In genomic region chr13:113855931-113856715, GRCh38 we compare ENCODE assay signal across 18 cellular contexts. TPM values are rescaled to one million over a fixed set of nuclear protein-coding genes. Genes with fewer than 3 reads are reported as not detected.
DNase-seq lines count a peak whose midpoint lies in the region; ATAC-seq, FAIRE-seq and TF ChIP-seq lines count a peak whose summit lies in the region.
"Had no signal": no experiment of that assay in that cellular context is flagged by ENCODE, and none has a peak within 500 bp of the region (broad histone marks: within the 10 kb centered on the region; RNA-seq: fewer than 3 reads in every experiment).

No MANE protein-coding gene starts in this region.

- CTCF ChIA-PET in activated CD4-positive, alpha-beta memory T cell treated with anti-CD3 and anti-CD28 coated beads for 36 hours (lab: Charles Lee) = no interaction called here
- CTCF ChIA-PET in activated CD4-positive, alpha-beta memory T cell treated with anti-CD3 and anti-CD28 coated beads, Interleukin-2, amount 10 ng/mL, durations not matched to agents 7 days and 5 days (lab: Charles Lee) = no interaction called here
- CTCF ChIA-PET in WTC11 (lab: Charles Lee) = interaction anchor here (1.2 kb wide), 1 partner anchor 12 kb away, joined by 5 read pairs; no protein-coding TSS in a partner anchor

- no peak for TF ChIP-seq POLR2A in suprapubic skin (IDR thresholded peaks at IDR 0.05)

- WGBS in suprapubic skin = 73% methylated on average over 18 of the region's 25 CpGs

- peaks cover 12% of the 10 kb centered on the region for H3K9me1 ChIP-seq in keratinocyte (ENCODE audit: control insufficient read depth, extremely low read depth, insufficient read depth, low read length)

- H3K9me3 Mint-ChIP-seq in activated CD4-positive, alpha-beta memory T cell treated with anti-CD3 and anti-CD28 coated beads for 36 hours = peaks cover 11% of the 10 kb centered on the region
- H3K9me3 Mint-ChIP-seq in activated CD4-positive, alpha-beta memory T cell treated with anti-CD3 and anti-CD28 coated beads, Interleukin-2, amount 10 ng/mL, durations not matched to agents 7 days and 5 days = peaks cover 16% of the 10 kb centered on the region
- H3K9me3 Mint-ChIP-seq in WTC11 = peaks cover 13% of the 10 kb centered on the region

- H3K4me1 Mint-ChIP-seq in activated CD4-positive, alpha-beta memory T cell treated with anti-CD3 and anti-CD28 coated beads for 36 hours (ENCODE audit: low read depth) = peaks cover 8% of the 10 kb centered on the region
- peaks cover 20% of the 10 kb centered on the region for H3K4me1 Mint-ChIP-seq in activated CD4-positive, alpha-beta memory T cell treated with anti-CD3 and anti-CD28 coated beads, Interleukin-2, amount 10 ng/mL, durations not matched to agents 7 days and 5 days
- peaks cover 57% of the 10 kb centered on the region for H3K4me1 Mint-ChIP-seq in WTC11

- peak overlapping the region in 2 of 3 experiments; percentile 8 to 18 for H3K4me3 ChIP-seq in keratinocyte (ENCODE audit: control insufficient read depth in 2 of 3, extremely low read depth in 1 of 3, insufficient read depth in 2 of 3, low read depth in 1 of 3, low read length in 3 of 3)
- H3K4me3 ChIP-seq in suprapubic skin = no peak overlapping the region
- H3K4me3 ChIP-seq: MG63, thyroid gland had no signal

- peak; percentile 81 for FAIRE-seq in keratinocyte (lab: Jason Lieb, UNC)
- FAIRE-seq: A204.1 had no signal

- H3K27me3 ChIP-seq in keratinocyte (ENCODE audit: control insufficient read depth, extremely low read depth, insufficient read depth, low read length) (no peaks in the 10 kb centered on the region), suprapubic skin (no peaks in the 10 kb centered on the region)
- H3K27me3 ChIP-seq: MG63, thyroid gland had no signal

- intact Hi-C loops in activated CD4-positive, alpha-beta memory T cell treated with anti-CD3 and anti-CD28 coated beads for 36 hours (cut with micrococcal nuclease) = no loop called here

- peaks cover 100% of the 10 kb centered on the region for H3K79me2 ChIP-seq in keratinocyte (ENCODE audit: control insufficient read depth, insufficient read depth, low read length)

- H3K36me3 Mint-ChIP-seq in activated CD4-positive, alpha-beta memory T cell treated with anti-CD3 and anti-CD28 coated beads for 36 hours = no peaks in the 10 kb centered on the region
- no peaks in the 10 kb centered on the region for H3K36me3 Mint-ChIP-seq in activated CD4-positive, alpha-beta memory T cell treated with anti-CD3 and anti-CD28 coated beads, Interleukin-2, amount 10 ng/mL, durations not matched to agents 7 days and 5 days (ENCODE audit: low read depth)
- H3K36me3 Mint-ChIP-seq in WTC11 = peaks cover 13% of the 10 kb centered on the region

- POLR2A ChIA-PET in activated CD4-positive, alpha-beta memory T cell treated with anti-CD3 and anti-CD28 coated beads for 36 hours (lab: Charles Lee) = no interaction called here
- POLR2A ChIA-PET in activated CD4-positive, alpha-beta memory T cell treated with anti-CD3 and anti-CD28 coated beads, Interleukin-2, amount 10 ng/mL, durations not matched to agents 7 days and 5 days (lab: Charles Lee) = interaction anchor here (0.8 kb wide), 1 partner anchor 10 kb away, joined by 3 read pairs; no protein-coding TSS in a partner anchor
- POLR2A ChIA-PET in WTC11 (lab: Charles Lee) = no interaction called here

- TF ChIP-seq CTCF in WTC11 (IDR thresholded peaks at IDR 0.05) (no peak), keratinocyte (optimal IDR thresholded peaks at IDR 0.05 in 1 of 3, IDR thresholded peaks at IDR 0.05 in 1 of 3, conservative IDR thresholded peaks at IDR 0.05 in 1 of 3; ENCODE audit: extremely low read depth in 1 of 3, insufficient read depth in 2 of 3, low read length in 3 of 3) (no peak), suprapubic skin (IDR thresholded peaks at IDR 0.05) (no peak)

- H3K4me1 ChIP-seq in keratinocyte (ENCODE audit: control insufficient read depth, extremely low read depth, insufficient read depth, low read length) = peaks cover 56% of the 10 kb centered on the region
- peaks cover 74% of the 10 kb centered on the region for H3K4me1 ChIP-seq in suprapubic skin

- H4K20me1 ChIP-seq in keratinocyte (ENCODE audit: control insufficient read depth, extremely low read depth, insufficient read depth, low read length) = peaks cover 73% of the 10 kb centered on the region

- H3K9ac ChIP-seq in keratinocyte (ENCODE audit: control insufficient read depth, extremely low read depth, insufficient read depth, low read length) = peak overlapping the region; percentile 23

- H3K36me3 ChIP-seq in keratinocyte (ENCODE audit: control insufficient read depth in 2 of 2, extremely low read depth in 1 of 2, insufficient read depth in 2 of 2, low read length in 2 of 2) (peaks cover 34 to 55% of the 10 kb centered on the region in 2 experiments), suprapubic skin (no peaks in the 10 kb centered on the region)
- H3K36me3 ChIP-seq: thyroid gland had no signal

- no peaks in the 10 kb centered on the region for H3K27me3 Mint-ChIP-seq in activated CD4-positive, alpha-beta memory T cell treated with anti-CD3 and anti-CD28 coated beads for 36 hours
- H3K27me3 Mint-ChIP-seq in activated CD4-positive, alpha-beta memory T cell treated with anti-CD3 and anti-CD28 coated beads, Interleukin-2, amount 10 ng/mL, durations not matched to agents 7 days and 5 days = peaks cover 10% of the 10 kb centered on the region
- no peaks in the 10 kb centered on the region for H3K27me3 Mint-ChIP-seq in WTC11 (ENCODE audit: low read depth)
- H3K27me3 Mint-ChIP-seq: progenitor cell of endocrine pancreas had no signal

- H3K27ac ChIP-seq in keratinocyte (ENCODE audit: control insufficient read depth, insufficient read depth, low read length) = peak overlapping the region; percentile 43
- H3K27ac ChIP-seq in suprapubic skin = peak overlapping the region; percentile 44

- DNase-seq in activated CD4-positive, alpha-beta memory T cell treated with anti-CD3 and anti-CD28 coated beads for 36 hours = peak; percentile 5
- no peak for DNase-seq in activated CD4-positive, alpha-beta memory T cell treated with anti-CD3 and anti-CD28 coated beads, Interleukin-2, amount 10 ng/mL, durations not matched to agents 7 days and 5 days
- DNase-seq in WTC11 (ENCODE audit: low spot score) = no peak
- DNase-seq in keratinocyte (ENCODE audit: low read depth, low spot score) = no peak
- peak; percentile 52 to 78 for DNase-seq in suprapubic skin (ENCODE audit: low spot score in 2 of 2)
- no peak for DNase-seq in NCI-H1105 (lab: John Stamatoyannopoulos, UW)
- DNase-seq in NCI-H446 (lab: John Stamatoyannopoulos, UW) = no peak
- DNase-seq in mucosa of gallbladder (ENCODE audit: low spot score) = no peak
- DNase-seq: activated CD4-positive, alpha-beta T cell treated with anti-CD3 and anti-CD28 coated beads for 36 hours; midbrain; NCI-H748 treated with DMSO at 0.1 percent for 48 hours; T-helper 1 cell had no signal

- no peak overlapping the region for H3K27ac Mint-ChIP-seq in activated CD4-positive, alpha-beta memory T cell treated with anti-CD3 and anti-CD28 coated beads for 36 hours
- no peak overlapping the region for H3K27ac Mint-ChIP-seq in activated CD4-positive, alpha-beta memory T cell treated with anti-CD3 and anti-CD28 coated beads, Interleukin-2, amount 10 ng/mL, durations not matched to agents 7 days and 5 days
- H3K27ac Mint-ChIP-seq in WTC11 = peak overlapping the region; percentile 48
- H3K27ac Mint-ChIP-seq: activated CD4-positive, alpha-beta T cell treated with anti-CD3 and anti-CD28 coated beads for 36 hours; activated T-helper 1 cell treated with anti-CD3 and anti-CD28 coated beads, Interleukin-12 subunit alpha, Interleukin-12 subunit beta, Interleukin-2, Interleukin-4 antibody, amounts not matched to agents 30 ng/mL and 10 ng/mL and 1 ng/mL, durations not matched to agents 14 hours and 24 hours and 36 hours; progenitor cell of endocrine pancreas had no signal

- H3K9me3 ChIP-seq in keratinocyte (ENCODE audit: control insufficient read depth, low read depth, low read length) (no peaks in the 10 kb centered on the region), suprapubic skin (no peaks in the 10 kb centered on the region)
- H3K9me3 ChIP-seq: thyroid gland had no signal

- peak overlapping the region; percentile 73 for H3K4me2 ChIP-seq in keratinocyte (ENCODE audit: control insufficient read depth, extremely low read depth, insufficient read depth, low read depth, low read length)

- no peak overlapping the region for H2AFZ ChIP-seq in keratinocyte (ENCODE audit: control insufficient read depth, low read length)

- dilution Hi-C loops in keratinocyte (cut with MboI; ENCODE audit: extremely low pct_ligation_motif_present, low sequenced_read_pairs) = no loop called here

- TF ChIP-seq EP300 in suprapubic skin (IDR thresholded peaks at IDR 0.05) = no peak

- no peak overlapping the region for H3K4me3 Mint-ChIP-seq in activated CD4-positive, alpha-beta memory T cell treated with anti-CD3 and anti-CD28 coated beads for 36 hours
- no peak overlapping the region for H3K4me3 Mint-ChIP-seq in activated CD4-positive, alpha-beta memory T cell treated with anti-CD3 and anti-CD28 coated beads, Interleukin-2, amount 10 ng/mL, durations not matched to agents 7 days and 5 days
- H3K4me3 Mint-ChIP-seq in WTC11 = no peak overlapping the region
- H3K4me3 Mint-ChIP-seq: activated CD4-positive, alpha-beta T cell treated with anti-CD3 and anti-CD28 coated beads for 36 hours; activated T-helper 1 cell treated with anti-CD3 and anti-CD28 coated beads, Interleukin-12 subunit alpha, Interleukin-12 subunit beta, Interleukin-2, Interleukin-4 antibody, amounts not matched to agents 30 ng/mL and 10 ng/mL and 1 ng/mL, durations not matched to agents 14 hours and 24 hours and 36 hours had no signal

- ATAC-seq in WTC11 = no peak
- ATAC-seq: activated CD4-positive, alpha-beta T cell treated with anti-CD3 and anti-CD28 coated beads for 36 hours; Panc1 had no signal

TF ChIP-seq in WTC11, 78 proteins besides CTCF, POLR2A, EP300 and RAD21 (continues in another document):
- TF ChIP-seq JUN (CRISPR knock-in tag; IDR thresholded peaks at IDR 0.05) (no peak), JAZF1 (CRISPR knock-in tag; IDR thresholded peaks at IDR 0.05) (no peak), SOX15 (CRISPR knock-in tag; IDR thresholded peaks at IDR 0.05) (no peak)

RNA-seq across cellular contexts. Expression of gene GAS6, which starts 7.8 kb away (rescaled TPM):
- total RNA-seq in activated CD4-positive, alpha-beta memory T cell treated with anti-CD3 and anti-CD28 coated beads for 36 hours = 1 to 10 TPM; 1.5 TPM
- total RNA-seq in activated CD4-positive, alpha-beta memory T cell treated with anti-CD3 and anti-CD28 coated beads, Interleukin-2, amount 10 ng/mL, durations not matched to agents 7 days and 5 days = 1 to 10 TPM; 1.3 to 1.8 TPM
- total RNA-seq in WTC11 (2021) (29.4 to 33.7 TPM (median 33.7 TPM) in 3 replicates), suprapubic skin (100 to 1,000 TPM; 175 to 286 (median 224) TPM), mucosa of gallbladder (118 TPM)
- polyA plus RNA-seq in keratinocyte = 163 to 267 TPM (median 166 TPM) in 3 replicates
- polyA plus RNA-seq in keratinocyte (2011; ENCODE audit: low read depth) = 97.3 TPM
- 121 and 265 TPM in 2 replicates for polyA plus RNA-seq in keratinocyte (2011; cell fraction: cytosol; rRNA removed)
- 353 and 513 TPM in 2 replicates for polyA plus RNA-seq in keratinocyte (2011; cell fraction: nucleus; rRNA removed)
- polyA plus RNA-seq in keratinocyte (2012; ENCODE audit: low replicate concordance) = 57.5 and 273 TPM in 2 replicates
- polyA minus RNA-seq in keratinocyte = 77.0 to 179 TPM (median 83.9 TPM) in 3 replicates
- 246 TPM for polyA minus RNA-seq in keratinocyte (2011; cell fraction: cytosol; rRNA and poly(A)+ RNA removed)
- 176 and 206 TPM in 2 replicates for polyA minus RNA-seq in keratinocyte (2011; cell fraction: nucleus; rRNA and poly(A)+ RNA removed)

Comparison
In these comparisons a context has a peak if more than half of its experiments do, and no peak if none do; other contexts are left out.
1. DNase-seq: peak in activated CD4-positive, alpha-beta memory T cell treated with anti-CD3 and anti-CD28 coated beads for 36 hours (single experiment) and suprapubic skin (2 of 2); none in activated CD4-positive, alpha-beta memory T cell treated with anti-CD3 and anti-CD28 coated beads, Interleukin-2, amount 10 ng/mL, durations not matched to agents 7 days and 5 days (single experiment), WTC11 (single experiment), keratinocyte (single experiment), NCI-H1105 (single experiment), NCI-H446 (0 of 2) and mucosa of gallbladder (single experiment).
2. RNA of gene GAS6, which starts 7.8 kb away (total RNA-seq): 175 to 286 TPM in suprapubic skin, 118 TPM in mucosa of gallbladder (single experiment) and 29.4 to 33.7 TPM in WTC11; 1.3 to 1.8 TPM in activated CD4-positive, alpha-beta memory T cell treated with anti-CD3 and anti-CD28 coated beads, Interleukin-2, amount 10 ng/mL, durations not matched to agents 7 days and 5 days and 1.5 TPM in activated CD4-positive, alpha-beta memory T cell treated with anti-CD3 and anti-CD28 coated beads for 36 hours; every median in the first group is over 10 times any median in the second.